Comparison of ENCODE assay signal across 8 cellular contexts in genomic region chr12:123043536-123044001, GRCh38.
A peak's percentile ranks its signal among the peaks of the same experiment; 100 is the strongest.
DNase-seq lines count a peak whose midpoint lies in the region; ATAC-seq and TF ChIP-seq lines count a peak whose summit lies in the region.

No MANE protein-coding gene starts in this region.

- no peak overlapping the region for H2AFZ ChIP-seq in PC-9

- peak; percentile 44 for TF ChIP-seq CTCF in HL-60 (IDR thresholded peaks at IDR 0.05; ENCODE audit: insufficient read depth, low read length)
- TF ChIP-seq CTCF in PC-9 (conservative IDR thresholded peaks at IDR 0.05), result peak; percentile 71

- CTCF ChIA-PET in PC-9 (lab: Charles Lee), result interaction anchor here (1.1 to 2.7 kb wide), 4 partner anchors 12 to 194 kb away, joined by 3 to 15 read pairs (median 3); no protein-coding TSS in a partner anchor

- 0 out of 2 replicates have a peak, but pooled peaks cover 4% of the 10 kb centered on the region for H3F3A ChIP-seq in PC-9 (ENCODE audit: insufficient read depth, low read depth)

- intact Hi-C loops in PC-9 (cut with micrococcal nuclease; ENCODE audit: unreplicated experiment), result loop anchor here (1.0 to 5.0 kb wide), 6 partner anchors 27 to 195 kb away; partner anchors contain the start of gene PITPNM2
- intact Hi-C loops in activated T-helper 1 cell treated with anti-CD3 and anti-CD28 coated beads, Interleukin-12 subunit alpha, Interleukin-12 subunit beta, Interleukin-2, Interleukin-4 antibody, amounts not matched to agents 30 ng/mL and 10 ng/mL and 1 ng/mL, durations not matched to agents 14 hours and 24 hours and 36 hours (cut with micrococcal nuclease), result loop anchor here (1.0 to 5.0 kb wide), 6 partner anchors 32 to 195 kb away; partner anchors contain the start of genes MPHOSPH9, MTRFR, OGFOD2 and PITPNM2

- H3K9me2 ChIP-seq in PC-9 (ENCODE audit: insufficient read depth), result no peaks in the 10 kb centered on the region; the same call in 1 of the 2 replicates

- H3K4me2 ChIP-seq in PC-9, result no peak overlapping the region

- BruUV-seq in PC-9 (replicated peaks; lab: Mats Ljungman, UMichigan), result no TSS peak

- H3K9me3 Mint-ChIP-seq in CD4-positive, CD25-positive, alpha-beta regulatory T cell, result no peaks in the 10 kb centered on the region
- no peaks in the 10 kb centered on the region for H3K9me3 Mint-ChIP-seq in activated T-helper 1 cell treated with anti-CD3 and anti-CD28 coated beads, Interleukin-12 subunit alpha, Interleukin-12 subunit beta, Interleukin-2, Interleukin-4 antibody, amounts not matched to agents 30 ng/mL and 10 ng/mL and 1 ng/mL, durations not matched to agents 14 hours and 24 hours and 36 hours
- H3K9me3 Mint-ChIP-seq in natural killer cell treated with Interleukin-12 subunit alpha and Interleukin-12 subunit beta and Interleukin-15 and Interleukin-18, amount 100 ng/mL, for 72 hours, result no peaks in the 10 kb centered on the region
- no peaks in the 10 kb centered on the region for H3K9me3 Mint-ChIP-seq in stimulated activated naive B cell treated with anti-CD40 and anti-IgM and Interleukin-4, amounts not matched to agents 10 μg/mL and 1 μg/mL and 100 μg/mL, for 72 hours

- H3K27me3 ChIP-seq in CD4-positive, CD25-positive, alpha-beta regulatory T cell (ENCODE audit: control insufficient read depth, insufficient read depth, low read length), result no peaks in the 10 kb centered on the region
- H3K27me3 ChIP-seq in HL-60 (ENCODE audit: insufficient read depth, poor library complexity, severe bottlenecking), result no peaks in the 10 kb centered on the region
- no peaks in the 10 kb centered on the region for H3K27me3 ChIP-seq in PC-9 (ENCODE audit: insufficient read depth, low read depth)

- H3K9me3 ChIP-seq in CD4-positive, CD25-positive, alpha-beta regulatory T cell (ENCODE audit: control insufficient read depth in 2 of 2, low read length in 2 of 2), result no peaks in the 10 kb centered on the region
- no peaks in the 10 kb centered on the region for H3K9me3 ChIP-seq in PC-9 (ENCODE audit: insufficient read depth, low read depth)

- no peak overlapping the region for H3K27ac ChIP-seq in CD4-positive, CD25-positive, alpha-beta regulatory T cell (ENCODE audit: insufficient read depth, low read length, poor library complexity, severe bottlenecking)
- no peak overlapping the region for H3K27ac ChIP-seq in HL-60 (replicated peaks)
- H3K27ac ChIP-seq in PC-9, result no peak overlapping the region

- ATAC-seq in CD4-positive, CD25-positive, alpha-beta regulatory T cell (ENCODE audit: low read depth in 2 of 2), result peak; percentile 84 to 92
- ATAC-seq in natural killer cell treated with Interleukin-12 subunit alpha and Interleukin-12 subunit beta and Interleukin-15 and Interleukin-18, amount 100 ng/mL, for 72 hours, result peak; percentile 88 to 91
- peak; percentile 92 to 95 for ATAC-seq in stimulated activated naive B cell treated with anti-CD40 and anti-IgM and Interleukin-4, amounts not matched to agents 10 μg/mL and 1 μg/mL and 100 μg/mL, for 72 hours (replicated peaks)
- no peak for ATAC-seq in GM21528 (IDR thresholded peaks at IDR 0.05; ENCODE audit: low FRiP score, unreplicated experiment)

- H4K20me1 ChIP-seq in PC-9 (ENCODE audit: insufficient read depth), result no peaks in the 10 kb centered on the region

- H3K4me1 Mint-ChIP-seq in CD4-positive, CD25-positive, alpha-beta regulatory T cell, result peaks cover 12 to 59% (median 20%) of the 10 kb centered on the region in 4 donors
- H3K4me1 Mint-ChIP-seq in activated T-helper 1 cell treated with anti-CD3 and anti-CD28 coated beads, Interleukin-12 subunit alpha, Interleukin-12 subunit beta, Interleukin-2, Interleukin-4 antibody, amounts not matched to agents 30 ng/mL and 10 ng/mL and 1 ng/mL, durations not matched to agents 14 hours and 24 hours and 36 hours (ENCODE audit: low read depth), result peaks cover 22% of the 10 kb centered on the region
- H3K4me1 Mint-ChIP-seq in natural killer cell treated with Interleukin-12 subunit alpha and Interleukin-12 subunit beta and Interleukin-15 and Interleukin-18, amount 100 ng/mL, for 72 hours (ENCODE audit: low read depth in 2 of 2), result peaks cover 28 to 40% of the 10 kb centered on the region in 2 donors
- H3K4me1 Mint-ChIP-seq in stimulated activated naive B cell treated with anti-CD40 and anti-IgM and Interleukin-4, amounts not matched to agents 10 μg/mL and 1 μg/mL and 100 μg/mL, for 72 hours, result peaks cover 15 to 36% of the 10 kb centered on the region in 2 donors

- peak overlapping the region; percentile 7 for H3K4me3 ChIP-seq in CD4-positive, CD25-positive, alpha-beta regulatory T cell (ENCODE audit: low read depth, low read length)
- H3K4me3 ChIP-seq in HL-60 (replicated peaks; ENCODE audit: insufficient read depth, low read length) (no peak overlapping the region), PC-9 (no peak overlapping the region)

- no peaks in the 10 kb centered on the region for H3K27me3 Mint-ChIP-seq in CD4-positive, CD25-positive, alpha-beta regulatory T cell
- no peaks in the 10 kb centered on the region for H3K27me3 Mint-ChIP-seq in activated T-helper 1 cell treated with anti-CD3 and anti-CD28 coated beads, Interleukin-12 subunit alpha, Interleukin-12 subunit beta, Interleukin-2, Interleukin-4 antibody, amounts not matched to agents 30 ng/mL and 10 ng/mL and 1 ng/mL, durations not matched to agents 14 hours and 24 hours and 36 hours (ENCODE audit: insufficient read depth)
- H3K27me3 Mint-ChIP-seq in natural killer cell treated with Interleukin-12 subunit alpha and Interleukin-12 subunit beta and Interleukin-15 and Interleukin-18, amount 100 ng/mL, for 72 hours, result no peaks in the 10 kb centered on the region
- no peaks in the 10 kb centered on the region for H3K27me3 Mint-ChIP-seq in stimulated activated naive B cell treated with anti-CD40 and anti-IgM and Interleukin-4, amounts not matched to agents 10 μg/mL and 1 μg/mL and 100 μg/mL, for 72 hours

- peak overlapping the region; percentile 70 to 88 (median 87) for H3K27ac Mint-ChIP-seq in CD4-positive, CD25-positive, alpha-beta regulatory T cell
- peak overlapping the region; percentile 71 for H3K27ac Mint-ChIP-seq in activated T-helper 1 cell treated with anti-CD3 and anti-CD28 coated beads, Interleukin-12 subunit alpha, Interleukin-12 subunit beta, Interleukin-2, Interleukin-4 antibody, amounts not matched to agents 30 ng/mL and 10 ng/mL and 1 ng/mL, durations not matched to agents 14 hours and 24 hours and 36 hours
- peak overlapping the region in 1 of 2 donors; percentile 68 for H3K27ac Mint-ChIP-seq in natural killer cell treated with Interleukin-12 subunit alpha and Interleukin-12 subunit beta and Interleukin-15 and Interleukin-18, amount 100 ng/mL, for 72 hours
- peak overlapping the region; percentile 60 for H3K27ac Mint-ChIP-seq in stimulated activated naive B cell treated with anti-CD40 and anti-IgM and Interleukin-4, amounts not matched to agents 10 μg/mL and 1 μg/mL and 100 μg/mL, for 72 hours

- POLR2A ChIA-PET in PC-9 (lab: Charles Lee; ENCODE audit: unreplicated experiment), result no interaction called here

- peak; percentile 32 to 83 (median 62) for DNase-seq in CD4-positive, CD25-positive, alpha-beta regulatory T cell
- DNase-seq in HL-60 (ENCODE audit: low read depth in 1 of 2, low spot score in 1 of 2) (peak in 1 of 2 experiments; percentile 62), PC-9 (peak; percentile 48 to 82), fibroblast of gingiva (ENCODE audit: low read depth) (peak; percentile 90)
- DNase-seq in activated T-helper 1 cell treated with anti-CD3 and anti-CD28 coated beads, Interleukin-12 subunit alpha, Interleukin-12 subunit beta, Interleukin-2, Interleukin-4 antibody, amounts not matched to agents 30 ng/mL and 10 ng/mL and 1 ng/mL, durations not matched to agents 14 hours and 24 hours and 36 hours (ENCODE audit: low spot score), result peak; percentile 60
- peak; percentile 73 for DNase-seq in natural killer cell treated with Interleukin-12 subunit alpha and Interleukin-12 subunit beta and Interleukin-15 and Interleukin-18, amount 100 ng/mL, for 72 hours (ENCODE audit: low spot score)
- peak; percentile 56 for DNase-seq in stimulated activated naive B cell treated with anti-CD40 and anti-IgM and Interleukin-4, amounts not matched to agents 10 μg/mL and 1 μg/mL and 100 μg/mL, for 72 hours

- no peaks in the 10 kb centered on the region for H3K36me3 Mint-ChIP-seq in CD4-positive, CD25-positive, alpha-beta regulatory T cell
- peaks cover 1% of the 10 kb centered on the region for H3K36me3 Mint-ChIP-seq in activated T-helper 1 cell treated with anti-CD3 and anti-CD28 coated beads, Interleukin-12 subunit alpha, Interleukin-12 subunit beta, Interleukin-2, Interleukin-4 antibody, amounts not matched to agents 30 ng/mL and 10 ng/mL and 1 ng/mL, durations not matched to agents 14 hours and 24 hours and 36 hours (ENCODE audit: low read depth)
- no peaks in the 10 kb centered on the region for H3K36me3 Mint-ChIP-seq in natural killer cell treated with Interleukin-12 subunit alpha and Interleukin-12 subunit beta and Interleukin-15 and Interleukin-18, amount 100 ng/mL, for 72 hours
- H3K36me3 Mint-ChIP-seq in stimulated activated naive B cell treated with anti-CD40 and anti-IgM and Interleukin-4, amounts not matched to agents 10 μg/mL and 1 μg/mL and 100 μg/mL, for 72 hours, result no peaks in the 10 kb centered on the region

- peak overlapping the region in 3 of 4 donors; percentile 26 to 60 (median 50) for H3K4me3 Mint-ChIP-seq in CD4-positive, CD25-positive, alpha-beta regulatory T cell
- H3K4me3 Mint-ChIP-seq in activated T-helper 1 cell treated with anti-CD3 and anti-CD28 coated beads, Interleukin-12 subunit alpha, Interleukin-12 subunit beta, Interleukin-2, Interleukin-4 antibody, amounts not matched to agents 30 ng/mL and 10 ng/mL and 1 ng/mL, durations not matched to agents 14 hours and 24 hours and 36 hours, result no peak overlapping the region
- no peak overlapping the region for H3K4me3 Mint-ChIP-seq in natural killer cell treated with Interleukin-12 subunit alpha and Interleukin-12 subunit beta and Interleukin-15 and Interleukin-18, amount 100 ng/mL, for 72 hours
- H3K4me3 Mint-ChIP-seq in stimulated activated naive B cell treated with anti-CD40 and anti-IgM and Interleukin-4, amounts not matched to agents 10 μg/mL and 1 μg/mL and 100 μg/mL, for 72 hours, result peak overlapping the region in 1 of 2 donors; percentile 33

- peaks cover 12% of the 10 kb centered on the region for H3K4me1 ChIP-seq in CD4-positive, CD25-positive, alpha-beta regulatory T cell (ENCODE audit: control insufficient read depth, insufficient read depth, low read length, poor library complexity, severe bottlenecking)
- H3K4me1 ChIP-seq in PC-9 (replicated peaks; ENCODE audit: insufficient read depth), result no peaks in the 10 kb centered on the region

- peaks cover 2% of the 10 kb centered on the region for H3K36me3 ChIP-seq in CD4-positive, CD25-positive, alpha-beta regulatory T cell (ENCODE audit: control insufficient read depth, insufficient read depth, low read length)
- H3K36me3 ChIP-seq in PC-9 (ENCODE audit: low read depth), result no peaks in the 10 kb centered on the region

- no peaks in the 10 kb centered on the region for H3K79me2 ChIP-seq in PC-9 (ENCODE audit: low read depth)

Comparison
In these comparisons a context has a peak if more than half of its experiments do, and no peak if none do; other contexts are left out.
1. H3K4me3 Mint-ChIP-seq: peak in CD4-positive, CD25-positive, alpha-beta regulatory T cell (3 of 4); none in activated T-helper 1 cell treated with anti-CD3 and anti-CD28 coated beads, Interleukin-12 subunit alpha, Interleukin-12 subunit beta, Interleukin-2, Interleukin-4 antibody, amounts not matched to agents 30 ng/mL and 10 ng/mL and 1 ng/mL, durations not matched to agents 14 hours and 24 hours and 36 hours (single experiment) and natural killer cell treated with Interleukin-12 subunit alpha and Interleukin-12 subunit beta and Interleukin-15 and Interleukin-18, amount 100 ng/mL, for 72 hours (single experiment).